Comparison of ENCODE assay signal across 10 cellular contexts in genomic region chr1:234345237-234345636, GRCh38.
"Had no signal": no experiment of that assay in that cellular context is flagged by ENCODE, and none has a peak within 500 bp of the region (broad histone marks: within the 10 kb centered on the region; RNA-seq: fewer than 3 reads in every experiment).

No MANE protein-coding gene starts in this region.

- DNase-seq: GM23248, GOT3, H7, H9, HCEC 1CT, HFFc6 had no signal

- H3K9me3 Mint-ChIP-seq: HFFc6 had no signal

- H2AFZ ChIP-seq: GM23248 had no signal

- H3K36me3 ChIP-seq: HAP-1 had no signal

- FAIRE-seq: H1, H54 had no signal

- H3K4me3 Mint-ChIP-seq: H9, HFFc6 had no signal

- H3K4me1 Mint-ChIP-seq: H9 had no signal

- H3K27ac ChIP-seq: GM23248 had no signal

- ATAC-seq: HCT116 had no signal

- H3K4me3 ChIP-seq: GM23248, HAP-1 had no signal

- H3K9me3 ChIP-seq: HAP-1 had no signal

- H3K27ac Mint-ChIP-seq: H9, HFFc6 had no signal

- H3K9ac ChIP-seq: GM23248 had no signal

- H3K4me1 ChIP-seq: HAP-1 had no signal
